13 cellular contexts compared by ENCODE assay signal in the genomic region with DNA sequence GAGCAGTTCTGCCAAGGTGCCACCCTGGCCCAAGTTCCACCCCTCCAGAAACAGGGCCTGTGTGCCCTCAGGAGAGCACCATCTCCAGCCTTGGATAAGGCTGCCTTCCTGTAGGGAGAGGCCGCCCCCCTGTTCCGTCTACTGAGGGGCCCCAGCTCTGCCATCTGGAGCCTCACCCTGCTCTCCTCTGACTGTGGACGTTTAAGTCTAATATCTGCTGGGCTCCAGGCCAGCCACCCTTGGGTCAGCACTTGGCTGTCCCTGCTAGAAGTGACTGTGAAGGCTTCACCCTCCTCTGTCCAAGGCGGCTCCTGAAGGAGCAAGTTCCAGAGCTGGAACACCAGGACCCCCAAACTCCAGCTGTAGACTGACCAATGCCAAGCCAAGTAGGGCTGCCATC.
"Had no signal": no experiment of that assay in that cellular context is flagged by ENCODE, and none has a peak within 500 bp of the region (broad histone marks: within the 10 kb centered on the region; RNA-seq: fewer than 3 reads in every experiment).

No MANE protein-coding gene starts in this region.

- H3K36me3 Mint-ChIP-seq: activated naive CD4-positive, alpha-beta T cell treated with anti-CD3 and anti-CD28 coated beads, Interleukin-2, amount 50 U/mL, for 24 hours; brain had no signal

- H3K9me3 Mint-ChIP-seq: activated naive CD4-positive, alpha-beta T cell treated with anti-CD3 and anti-CD28 coated beads, Interleukin-2, amount 50 U/mL, for 24 hours; activated T-helper 2 cell treated with anti-CD3 and anti-CD28 coated beads, Interferon-gamma antibody, Interleukin-2, Interleukin-4, amounts not matched to agents 10 μg/mL and 5 μg/mL and 100 μg/mL, durations not matched to agents 14 hours and 24 hours and 36 hours had no signal

- H3K36me3 ChIP-seq: esophagus muscularis mucosa, left lung had no signal

- H3K27ac Mint-ChIP-seq: activated T-helper 2 cell treated with anti-CD3 and anti-CD28 coated beads, Interferon-gamma antibody, Interleukin-2, Interleukin-4, amounts not matched to agents 10 μg/mL and 5 μg/mL and 100 μg/mL, durations not matched to agents 14 hours and 24 hours and 36 hours; brain; nephron progenitor cell; type B pancreatic cell had no signal

- DNase-seq: activated CD4-positive, alpha-beta T cell treated with anti-CD3 and anti-CD28 coated beads for 48 hours; activated T-cell treated with anti-CD3 and anti-CD28 coated beads for 4 hours; amygdala; mesendoderm; nephron progenitor cell; T-helper 9 cell had no signal

- H3K4me1 Mint-ChIP-seq: activated naive CD4-positive, alpha-beta T cell treated with anti-CD3 and anti-CD28 coated beads, Interleukin-2, amount 50 U/mL, for 24 hours had no signal

- H3K4me3 ChIP-seq: dorsolateral prefrontal cortex, esophagus muscularis mucosa, left lung had no signal

- ATAC-seq: left lung had no signal

- H3K9me3 ChIP-seq: esophagus muscularis mucosa, left lung had no signal

- H3K4me1 ChIP-seq: left lung had no signal

- H3K4me3 Mint-ChIP-seq: activated naive CD4-positive, alpha-beta T cell treated with anti-CD3 and anti-CD28 coated beads, Interleukin-2, amount 50 U/mL, for 24 hours; brain; nephron progenitor cell; type B pancreatic cell had no signal

- H3K27me3 ChIP-seq: dorsolateral prefrontal cortex, esophagus muscularis mucosa, left lung had no signal

- H3K27ac ChIP-seq: esophagus muscularis mucosa, left lung had no signal

- H3K27me3 Mint-ChIP-seq: type B pancreatic cell had no signal
